In genomic region chr2:45653125-45653524, GRCh38 we compare ENCODE assay signal across 8 cellular contexts. TPM values are rescaled to one million over a fixed set of nuclear protein-coding genes. Genes with fewer than 3 reads are reported as not detected.
A peak's percentile ranks its signal among the peaks of the same experiment; 100 is the strongest.
DNase-seq lines count a peak whose midpoint lies in the region; ATAC-seq and TF ChIP-seq lines count a peak whose summit lies in the region.

No MANE protein-coding gene starts in this region.

- H3K4me3 Mint-ChIP-seq in natural killer cell = peak overlapping the region; percentile 87

- H3K9ac ChIP-seq in trophoblast cell (ENCODE audit: low read length) = no peak overlapping the region

- H3K79me1 ChIP-seq in trophoblast cell (ENCODE audit: low read length) = peaks cover 12% of the 10 kb centered on the region

- no peak for DNase-seq in AG04450 (ENCODE audit: low read depth, low spot score)
- DNase-seq in HFF-Myc (ENCODE audit: extremely low read depth, low read depth) = no peak
- no peak for DNase-seq in cardiac fibroblast (ENCODE audit: low read depth in 2 of 2)
- no peak for DNase-seq in natural killer cell
- no peak for DNase-seq in DMS114 treated with DMSO at 0.1 percent for 48 hours (lab: John Stamatoyannopoulos, UW; ENCODE audit: unreplicated experiment)
- DNase-seq in trophoblast cell = no peak
- no peak for DNase-seq in GM19240 (ENCODE audit: insufficient read length, low spot score)
- DNase-seq in DMS53 (lab: John Stamatoyannopoulos, UW) = no peak

- H3K79me2 ChIP-seq in trophoblast cell (ENCODE audit: control insufficient read depth, insufficient read depth, low read length, poor library complexity) = no peaks in the 10 kb centered on the region

- H3K9me3 ChIP-seq in AG04450 (ENCODE audit: control insufficient read depth, insufficient read depth, low read length) = no peaks in the 10 kb centered on the region; the same call in 1 of the 2 replicates
- no peaks in the 10 kb centered on the region for H3K9me3 ChIP-seq in trophoblast cell (ENCODE audit: insufficient read depth, low read depth, low read length)

- peak overlapping the region; percentile 76 to 77 for H3K27ac Mint-ChIP-seq in natural killer cell

- ATAC-seq in natural killer cell = no peak

- no peak overlapping the region for H4K8ac ChIP-seq in trophoblast cell (ENCODE audit: low read depth, low read length)

- no peak overlapping the region for H2BK120ac ChIP-seq in trophoblast cell (ENCODE audit: insufficient read depth, low read length, poor library complexity)

- H3K4ac ChIP-seq in trophoblast cell (ENCODE audit: low read depth, low read length) = no peak overlapping the region

- H3K4me3 ChIP-seq in AG04450 (ENCODE audit: low read depth, low read length) (peak overlapping the region; percentile 78), HFF-Myc (replicated peaks; ENCODE audit: low read depth, low read length) (peak overlapping the region; percentile 73), cardiac fibroblast (replicated peaks in 1 of 2; ENCODE audit: low read depth in 2 of 2, low read length in 2 of 2) (peak overlapping the region; percentile 78 to 80), trophoblast cell (ENCODE audit: low read depth, low read length) (no peak overlapping the region)

- H4K91ac ChIP-seq in trophoblast cell (ENCODE audit: low read depth, low read length) = no peak overlapping the region

- H3K4me1 Mint-ChIP-seq in natural killer cell = peaks cover 28 to 35% of the 10 kb centered on the region in 2 donors

- H2BK12ac ChIP-seq in trophoblast cell (ENCODE audit: low read length) = no peak overlapping the region

- H2BK5ac ChIP-seq in trophoblast cell (ENCODE audit: low read depth, low read length, poor library complexity) = no peak overlapping the region

- no peak overlapping the region for H2AFZ ChIP-seq in trophoblast cell (ENCODE audit: insufficient read depth, low read length, poor library complexity)

- H3K23ac ChIP-seq in trophoblast cell (ENCODE audit: low read length) = no peak overlapping the region

- no peak overlapping the region for H3K14ac ChIP-seq in trophoblast cell (ENCODE audit: low read length)

- intact Hi-C loops in natural killer cell (cut with micrococcal nuclease) = no loop called here

- peaks cover 7 to 14% of the 10 kb centered on the region in 2 experiments for H3K4me1 ChIP-seq in trophoblast cell (ENCODE audit: control insufficient read depth in 1 of 2, insufficient read depth in 2 of 2, low read length in 2 of 2)

- H3K36me3 ChIP-seq in trophoblast cell (ENCODE audit: control insufficient read depth in 1 of 2, insufficient read depth in 2 of 2, low read length in 2 of 2) = no peaks in the 10 kb centered on the region

- WGBS in trophoblast cell (ENCODE audit: extremely low coverage, insufficient coverage, insufficient read length) = no CpG with 5 or more reads among the region's 2 CpGs

- H3K4me2 ChIP-seq in trophoblast cell (ENCODE audit: low read length) = no peak overlapping the region

- H3K27ac ChIP-seq in AG04450 (ENCODE audit: low read depth, low read length) = no peak overlapping the region
- H3K27ac ChIP-seq in trophoblast cell (ENCODE audit: low read depth, low read length) = no peak overlapping the region

- H3K18ac ChIP-seq in trophoblast cell (ENCODE audit: low read length) = no peak overlapping the region

- H4K12ac ChIP-seq in trophoblast cell (ENCODE audit: low read depth, low read length) = no peak overlapping the region

- H3K36me3 Mint-ChIP-seq in natural killer cell = no peaks in the 10 kb centered on the region

- TF ChIP-seq CTCF in AG04450 (IDR thresholded peaks at IDR 0.05; ENCODE audit: low read depth, low read length) = no peak
- no peak for TF ChIP-seq CTCF in HFF-Myc (IDR thresholded peaks at IDR 0.05; ENCODE audit: low read depth, low read length, missing control alignments)
- no peak for TF ChIP-seq CTCF in cardiac fibroblast (IDR thresholded peaks at IDR 0.05; ENCODE audit: low read depth, low read length)
- no peak for TF ChIP-seq CTCF in natural killer cell (IDR thresholded peaks at IDR 0.05)

- no peak overlapping the region for H2AK5ac ChIP-seq in trophoblast cell (ENCODE audit: low read length)

- no peaks in the 10 kb centered on the region for H3K27me3 ChIP-seq in AG04450 (ENCODE audit: control insufficient read depth, insufficient read depth, low read length)
- peaks cover 9% of the 10 kb centered on the region for H3K27me3 ChIP-seq in trophoblast cell (ENCODE audit: insufficient read depth, low read length)

- POLR2A ChIA-PET in AG04450 (lab: Yijun Ruan, JAX) = interaction anchor here (0.7 kb wide), 1 partner anchor 12 kb away, joined by 3 read pairs; no protein-coding TSS in a partner anchor

- no peaks in the 10 kb centered on the region for H3K27me3 Mint-ChIP-seq in natural killer cell (ENCODE audit: low read depth in 2 of 2)

- CTCF ChIA-PET in AG04450 (lab: Charles Lee) = interaction anchor here (0.5 to 2.1 kb wide), 4 partner anchors 89 to 284 kb away, joined by 3 to 10 read pairs (median 4); no protein-coding TSS in a partner anchor

- H3K9me3 Mint-ChIP-seq in natural killer cell = no peaks in the 10 kb centered on the region

RNA-seq across cellular contexts. Expression of gene PRKCE, which starts 1.6 kb away (rescaled TPM):
- polyA plus RNA-seq in AG04450 (2011; rRNA removed) = 15.9 and 16.7 TPM in 2 replicates
- polyA minus RNA-seq in AG04450 (2011; rRNA and poly(A)+ RNA removed) = 36.5 and 49.2 TPM in 2 replicates
- total RNA-seq in natural killer cell = 10 to 100 TPM; 35.2 to 42.1 (median 38.6) TPM
- 5.3 and 6.0 TPM in 2 replicates for polyA plus RNA-seq in trophoblast cell (2013)

RNA-seq across cellular contexts. Expression of gene SRBD1, which starts 42.1 kb away (rescaled TPM):
- 7.2 and 8.7 TPM in 2 replicates for polyA plus RNA-seq in AG04450 (2011; rRNA removed)
- polyA minus RNA-seq in AG04450 (2011; rRNA and poly(A)+ RNA removed) = 13.6 and 26.1 TPM in 2 replicates
- total RNA-seq in natural killer cell = 10 to 100 TPM; 34.5 to 40.0 (median 38.8) TPM
- 9.2 and 9.6 TPM in 2 replicates for polyA plus RNA-seq in trophoblast cell (2013)
